ENCODE assay signal across 8 cellular contexts in genomic region chr2:127884436-127884835, GRCh38. TPM values are rescaled to one million over a fixed set of nuclear protein-coding genes. Genes with fewer than 3 reads are reported as not detected.
A peak's percentile ranks its signal among the peaks of the same experiment; 100 is the strongest.
DNase-seq lines count a peak whose midpoint lies in the region; ATAC-seq, FAIRE-seq and TF ChIP-seq lines count a peak whose summit lies in the region.

No MANE protein-coding gene starts in this region.

- H3K4me2 ChIP-seq in DND-41 (ENCODE audit: insufficient read depth, low read length) (peak overlapping the region; percentile 96), PC-9 (peak overlapping the region; percentile 87)

- H3K9me2 ChIP-seq in PC-9 (ENCODE audit: insufficient read depth) = no peaks in the 10 kb centered on the region

- peak overlapping the region; percentile 67 for H3K9ac ChIP-seq in DND-41 (ENCODE audit: low read depth, low read length)

- BruUV-seq in PC-9 (replicated peaks; lab: Mats Ljungman, UMichigan) = TSS peak; percentile 40

- no peak for TF ChIP-seq POLR2A in ovary (IDR thresholded peaks at IDR 0.05)

- no peak for ATAC-seq in DND-41 (ENCODE audit: insufficient read depth, low read depth)
- no peak for ATAC-seq in HG03196 (IDR thresholded peaks at IDR 0.05; ENCODE audit: unreplicated experiment)

- H3K4me1 ChIP-seq in DND-41 (ENCODE audit: insufficient read depth, low read length) (peaks cover 47% of the 10 kb centered on the region), PC-9 (replicated peaks; ENCODE audit: insufficient read depth) (peaks cover 26% of the 10 kb centered on the region), ovary (ENCODE audit: insufficient read depth) (no peaks in the 10 kb centered on the region)

- H3K27ac ChIP-seq in DND-41 (ENCODE audit: low read length) (peak overlapping the region; percentile 71; the same call in 1 of the 2 replicates), PC-9 (no peak overlapping the region), epithelial cell of prostate (peak overlapping the region; percentile 85), ovary (peak overlapping the region in 1 of 2 donors; percentile 92)

- no peak for TF ChIP-seq EP300 in ovary (IDR thresholded peaks at IDR 0.05)

- H3K27me3 ChIP-seq in DND-41 (ENCODE audit: insufficient read depth, low read length, poor library complexity) = no peaks in the 10 kb centered on the region
- H3K27me3 ChIP-seq in PC-9 (ENCODE audit: insufficient read depth, low read depth) = no peaks in the 10 kb centered on the region
- H3K27me3 ChIP-seq in ovary = no peaks in the 10 kb centered on the region

- POLR2A ChIA-PET in PC-9 (lab: Charles Lee; ENCODE audit: unreplicated experiment) = interaction anchor here (0.7 kb wide), 1 partner anchor 358 kb away, joined by 5 read pairs; no protein-coding TSS in a partner anchor

- DNase-seq in DND-41 = no peak
- DNase-seq in PC-9 = peak in 1 of 2 experiments; percentile 6
- no peak for DNase-seq in epithelial cell of prostate (ENCODE audit: low read depth, low spot score)
- DNase-seq in ovary = peak in 1 of 5 donors; percentile 26
- DNase-seq in NCI-H748 (lab: John Stamatoyannopoulos, UW; ENCODE audit: unreplicated experiment) = no peak
- DNase-seq in urothelium cell line (ENCODE audit: low spot score) = no peak
- no peak for DNase-seq in ACHN

- in situ Hi-C loops in ACHN (cut with HindIII; ENCODE audit: low pct_ligation_motif_present, low pct_unique_long_range_greater_than_20kb, low sequenced_read_pairs) = no loop called here

- no peak for FAIRE-seq in urothelium cell line (lab: Jason Lieb, UNC)

- H2AFZ ChIP-seq in DND-41 (ENCODE audit: low read depth, low read length) (no peak overlapping the region), PC-9 (no peak overlapping the region; the same call in 1 of the 2 replicates)

- H3K36me3 ChIP-seq in DND-41 (ENCODE audit: insufficient read depth, low read length) = peaks cover 53% of the 10 kb centered on the region
- H3K36me3 ChIP-seq in PC-9 (ENCODE audit: low read depth) = peaks cover 29% of the 10 kb centered on the region
- H3K36me3 ChIP-seq in ovary = no peaks in the 10 kb centered on the region

- H3F3A ChIP-seq in PC-9 (ENCODE audit: insufficient read depth, low read depth) = peaks cover 7% of the 10 kb centered on the region; the same call in 1 of the 2 replicates

- H4K20me1 ChIP-seq in DND-41 (ENCODE audit: insufficient read depth, low read length) (peaks cover 38% of the 10 kb centered on the region), PC-9 (ENCODE audit: insufficient read depth) (peaks cover 52% of the 10 kb centered on the region)

- intact Hi-C loops in PC-9 (cut with micrococcal nuclease; ENCODE audit: unreplicated experiment) = loop anchor here (10.0 kb wide), 1 partner anchor 430 kb away; the partner anchor contains the start of gene HS6ST1
- intact Hi-C loops in ovary (cut with DNase I) = loop anchor here in 1 of 4 donors (10.0 kb wide), 1 partner anchor 210 kb away; the partner anchor contains the start of gene UGGT1

- CTCF ChIA-PET in PC-9 (lab: Charles Lee) = interaction anchor here (0.6 to 0.7 kb wide), 2 partner anchors 10 to 293 kb away, joined by 3 to 6 read pairs; no protein-coding TSS in a partner anchor

- no peak for TF ChIP-seq CTCF in DND-41 (IDR thresholded peaks at IDR 0.05; ENCODE audit: borderline replicate concordance, extremely low read depth, low read length, poor library complexity, severe bottlenecking)
- no peak for TF ChIP-seq CTCF in PC-9 (conservative IDR thresholded peaks at IDR 0.05)
- no peak for TF ChIP-seq CTCF in ovary (IDR thresholded peaks at IDR 0.05)

- peak overlapping the region; percentile 44 to 66; a peak in 3 of 4 replicates for H3K4me3 ChIP-seq in DND-41 (ENCODE audit: low read depth in 1 of 2, low read length in 2 of 2)
- H3K4me3 ChIP-seq in PC-9 = peak overlapping the region; percentile 60
- peak overlapping the region; percentile 49 for H3K4me3 ChIP-seq in ovary

- 7 to 10% (median 8%) methylated on average over 10 of the region's 10 CpGs for WGBS in ovary, 3 donors

- H3K9me3 ChIP-seq in DND-41 (ENCODE audit: insufficient read depth, low read length, severe bottlenecking) = no peaks in the 10 kb centered on the region
- no peaks in the 10 kb centered on the region for H3K9me3 ChIP-seq in PC-9 (ENCODE audit: insufficient read depth, low read depth)
- H3K9me3 ChIP-seq in ovary = no peaks in the 10 kb centered on the region

- H3K79me2 ChIP-seq in DND-41 (ENCODE audit: insufficient read depth, low read length) (peaks cover 63% of the 10 kb centered on the region), PC-9 (ENCODE audit: low read depth) (peaks cover 69% of the 10 kb centered on the region)

RNA-seq across cellular contexts. Expression of gene AMMECR1L, which starts 1.3 kb away (rescaled TPM):
- total RNA-seq in PC-9 (2021) (17.1 and 20.3 TPM in 2 replicates), ovary (10 to 100 TPM in 5 of 7 donors, 1 to 10 TPM in 2; 7.7 to 18.4 (median 15.7) TPM)
- polyA plus RNA-seq in ovary = 10 to 100 TPM in 1 of 2 donors, 1 to 10 TPM in 1; 8.9 to 18.8 TPM

RNA-seq across cellular contexts. Expression of gene POLR2D, which starts 26.5 kb away (rescaled TPM):
- total RNA-seq in PC-9 (2021) (40.4 and 46.4 TPM in 2 replicates), ovary (10 to 100 TPM in 5 of 7 donors, 1 to 10 TPM in 2; 8.0 to 31.2 (median 26.3) TPM)
- polyA plus RNA-seq in ovary = 10 to 100 TPM; 13.1 to 32.5 TPM
